ENCODE assay signal across 22 cellular contexts in the genomic region with DNA sequence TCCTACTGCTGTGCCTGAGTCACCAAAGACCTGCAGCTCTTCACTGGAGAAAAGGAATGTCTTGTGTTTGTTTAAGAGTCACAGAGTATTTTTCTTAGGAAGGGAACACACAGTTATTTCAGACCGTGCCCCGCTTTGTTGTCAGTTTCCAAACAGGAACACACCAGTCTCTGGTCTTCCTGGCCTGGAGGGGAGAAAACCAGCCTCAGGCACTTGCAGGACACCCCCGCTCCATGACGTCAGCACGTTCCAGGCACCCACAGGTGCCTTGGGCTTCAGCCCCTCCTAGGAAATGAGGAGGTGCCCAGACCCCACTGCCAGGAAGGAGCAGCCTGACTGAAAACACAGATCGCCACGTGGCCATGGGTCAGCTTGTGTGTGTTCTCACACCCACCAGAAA. TPM values are rescaled to one million over a fixed set of nuclear protein-coding genes. Genes with fewer than 3 reads are reported as not detected.
DNase-seq lines count a peak whose midpoint lies in the region; ATAC-seq and TF ChIP-seq lines count a peak whose summit lies in the region.
"Had no signal": no experiment of that assay in that cellular context is flagged by ENCODE, and none has a peak within 500 bp of the region (broad histone marks: within the 10 kb centered on the region; RNA-seq: fewer than 3 reads in every experiment).

No MANE protein-coding gene starts in this region.

- H3K9ac ChIP-seq in Loucy (ENCODE audit: low read depth, low read length, poor library complexity, severe bottlenecking) = peak overlapping the region; percentile 47

- TF ChIP-seq POLR2A in testis (IDR thresholded peaks at IDR 0.05) (no peak), gastrocnemius medialis (IDR thresholded peaks at IDR 0.05) (no peak)

- peaks cover 4% of the 10 kb centered on the region; the same call in 1 of the 2 replicates for H3F3A ChIP-seq in Loucy (ENCODE audit: low read depth)

- H3K27ac ChIP-seq in testis (peak overlapping the region; percentile 42 to 62), gastrocnemius medialis (no peak overlapping the region)
- H3K27ac ChIP-seq: ascending aorta, colonic mucosa, heart right ventricle, pancreas, tibial nerve had no signal

- no peaks in the 10 kb centered on the region for H3K9me2 ChIP-seq in Loucy (replicated peaks; ENCODE audit: low read depth, low read length)

- H4K20me1 ChIP-seq in Loucy (ENCODE audit: insufficient read depth, low read length, poor library complexity, severe bottlenecking) = peaks cover 27% of the 10 kb centered on the region

- in situ Hi-C loops in gastrocnemius medialis (cut with MboI; ENCODE audit: low sequenced_read_pairs in 4 of 4) = no loop called here

- H3K4me1 ChIP-seq in Loucy (ENCODE audit: insufficient read depth, low read length, poor library complexity, severe bottlenecking) = peaks cover 55% of the 10 kb centered on the region
- H3K4me1 ChIP-seq in testis = peaks cover 34% of the 10 kb centered on the region
- peaks cover 11 to 12% of the 10 kb centered on the region in 2 donors for H3K4me1 ChIP-seq in gastrocnemius medialis

- peak overlapping the region; percentile 48 for H3K4me2 ChIP-seq in Loucy (ENCODE audit: low read depth, low read length, poor library complexity, severe bottlenecking)

- intact Hi-C loops in testis (cut with DNase I; ENCODE audit: low total_unique reads) (no loop called here), gastrocnemius medialis (cut with DNase I; ENCODE audit: low total_unique reads) (no loop called here)

- H3K36me3 ChIP-seq in Loucy (ENCODE audit: insufficient read depth, low read length) = peaks cover 28% of the 10 kb centered on the region; the same call in 1 of the 2 replicates
- H3K36me3 ChIP-seq in testis (ENCODE audit: low read depth, missing control alignments) = no peaks in the 10 kb centered on the region
- H3K36me3 ChIP-seq in gastrocnemius medialis = peaks cover 0 to 27% of the 10 kb centered on the region in 2 donors
- H3K36me3 ChIP-seq: colonic mucosa had no signal

- H3K9me3 ChIP-seq in Loucy (ENCODE audit: insufficient read depth, low read depth, low read length) (no peaks in the 10 kb centered on the region), testis (no peaks in the 10 kb centered on the region), gastrocnemius medialis (no peaks in the 10 kb centered on the region)
- H3K9me3 ChIP-seq: ascending aorta, colonic mucosa, heart right ventricle, pancreas, tibial nerve had no signal

- H3K4me3 ChIP-seq in Loucy (ENCODE audit: low read length, poor library complexity, severe bottlenecking) (peak overlapping the region; percentile 26), testis (no peak overlapping the region), gastrocnemius medialis (no peak overlapping the region)
- H3K4me3 ChIP-seq: ascending aorta, colonic mucosa, heart right ventricle, lung, pancreas, tibial nerve had no signal

- TF ChIP-seq CTCF in Loucy (conservative IDR thresholded peaks at IDR 0.05; ENCODE audit: low read length) = no peak
- TF ChIP-seq CTCF in testis (IDR thresholded peaks at IDR 0.05) = no peak
- no peak for TF ChIP-seq CTCF in gastrocnemius medialis (IDR thresholded peaks at IDR 0.05 in 4 of 5, conservative IDR thresholded peaks at IDR 0.05 in 1 of 5)

- ATAC-seq in gastrocnemius medialis = no peak
- ATAC-seq: activated CD8-positive, alpha-beta T cell treated with anti-CD3 and anti-CD28 coated beads for 36 hours; activated T-cell treated with anti-CD3 and anti-CD28 coated beads, Interleukin-2, amount 50 U/mL, for 4 hours; HCT116; heart right ventricle; pancreas; stimulated activated naive B cell treated with anti-CD40 and anti-IgM and Interleukin-4, amounts not matched to agents 10 μg/mL and 1 μg/mL and 100 μg/mL, for 72 hours had no signal

- DNase-seq in brain pericyte (ENCODE audit: low read depth, low spot score) = peak; percentile 65
- DNase-seq in lung microvascular endothelial cell (ENCODE audit: low read depth in 2 of 2) = peak; percentile 15 to 40
- no peak for DNase-seq in testis
- DNase-seq in gastrocnemius medialis = no peak
- DNase-seq in mucosa of gallbladder (ENCODE audit: low spot score) = no peak
- DNase-seq in NCI-H2107 treated with DMSO at 0.1 percent for 48 hours (lab: John Stamatoyannopoulos, UW; ENCODE audit: unreplicated experiment) = no peak
- DNase-seq: activated CD4-positive, CD25-positive, alpha-beta regulatory T cell; activated CD8-positive, alpha-beta T cell treated with anti-CD3 and anti-CD28 coated beads for 36 hours; activated naive CD4-positive, alpha-beta T cell treated with anti-CD3 and anti-CD28 coated beads, Interleukin-2, amount 50 U/mL, for 16 hours; activated T-cell treated with anti-CD3 and anti-CD28 coated beads, Interleukin-2, amount 50 U/mL, for 4 hours; colonic mucosa; heart right ventricle; NCI-H2107; NCI-H510A; pancreas; stimulated activated naive B cell treated with anti-CD40 and anti-IgM and Interleukin-4, amounts not matched to agents 10 μg/mL and 1 μg/mL and 100 μg/mL, for 72 hours had no signal

- no peak overlapping the region for H2AFZ ChIP-seq in Loucy (ENCODE audit: low read length)

- WGBS in testis, 2 donors = 51 to 65% methylated on average over 7 of the region's 7 CpGs

- H3K79me2 ChIP-seq in Loucy (ENCODE audit: insufficient read depth, low read length) = peaks cover 52% of the 10 kb centered on the region

- H3K27me3 ChIP-seq in Loucy (ENCODE audit: insufficient read depth, low read length, poor library complexity, severe bottlenecking) (no peaks in the 10 kb centered on the region), testis (no peaks in the 10 kb centered on the region), gastrocnemius medialis (no peaks in the 10 kb centered on the region)
- H3K27me3 ChIP-seq: ascending aorta, colonic mucosa, heart right ventricle, pancreas, tibial nerve had no signal

RNA-seq across cellular contexts. Expression of gene DEAF1, which starts 5.4 kb away (rescaled TPM):
- 26.8 and 27.4 TPM in 2 replicates for total RNA-seq in lung microvascular endothelial cell
- 100 to 1,000 TPM in 1 of 2 donors, 10 to 100 TPM in 1; 82.5 to 116 TPM for total RNA-seq in testis
- 47.9 TPM for polyA plus RNA-seq in testis (ENCODE audit: insufficient read depth, low read depth, low replicate concordance)
- 10 to 100 TPM; 14.8 to 42.4 (median 25.2) TPM for total RNA-seq in gastrocnemius medialis
- 45.0 TPM for total RNA-seq in mucosa of gallbladder

RNA-seq across cellular contexts. Expression of gene TMEM80, which starts 6.0 kb away (rescaled TPM):
- 4.8 and 8.5 TPM in 2 replicates for total RNA-seq in lung microvascular endothelial cell
- 10 to 100 TPM; 72.8 to 74.5 TPM for total RNA-seq in testis
- 38.9 TPM for polyA plus RNA-seq in testis (ENCODE audit: insufficient read depth, low read depth, low replicate concordance)
- total RNA-seq in gastrocnemius medialis = 10 to 100 TPM in 3 of 4 donors, 1 to 10 TPM in 1; 3.2 to 22.3 (median 14.3) TPM
- total RNA-seq in mucosa of gallbladder = 52.0 TPM

RNA-seq across cellular contexts. Expression of gene EPS8L2, which starts 16.4 kb away (rescaled TPM):
- total RNA-seq in lung microvascular endothelial cell (0.99 and 2.6 TPM in 2 replicates), testis (10 to 100 TPM; 27.3 to 29.1 TPM), gastrocnemius medialis (1 to 10 TPM in 3 of 4 donors, under 1 TPM in 1; 0.42 to 3.3 (median 1.8) TPM), mucosa of gallbladder (228 TPM)
- 14.3 TPM for polyA plus RNA-seq in testis (ENCODE audit: insufficient read depth, low read depth, low replicate concordance)

RNA-seq across cellular contexts. Expression of gene DRD4, which starts 52.6 kb away (rescaled TPM):
- not detected in 2 replicates for total RNA-seq in lung microvascular endothelial cell
- total RNA-seq in testis = 1 to 10 TPM; 2.0 to 3.3 TPM
- polyA plus RNA-seq in testis (ENCODE audit: insufficient read depth, low read depth, low replicate concordance) = 1.5 TPM
- not detected for total RNA-seq in gastrocnemius medialis
- 2.6 TPM for total RNA-seq in mucosa of gallbladder
- total RNA-seq: ascending aorta, SK-MEL-5 had no signal

RNA-seq across cellular contexts. Expression of gene TALDO1, which starts 57.6 kb away (rescaled TPM):
- total RNA-seq in lung microvascular endothelial cell (86.7 and 121 TPM in 2 replicates), testis (10 to 100 TPM; 84.8 to 88.1 TPM), gastrocnemius medialis (100 to 1,000 TPM in 3 of 4 donors, 10 to 100 TPM in 1; 98.6 to 167 (median 153) TPM), mucosa of gallbladder (176 TPM)
- polyA plus RNA-seq in testis (ENCODE audit: insufficient read depth, low read depth, low replicate concordance) = 86.6 TPM

Comparison
In these comparisons a context has a peak if more than half of its experiments do, and no peak if none do; other contexts are left out.
1. DNase-seq: peak in brain pericyte (single experiment) and lung microvascular endothelial cell (2 of 2); none in testis (single experiment), gastrocnemius medialis (0 of 2), mucosa of gallbladder (single experiment) and NCI-H2107 treated with DMSO at 0.1 percent for 48 hours (single experiment).
2. H3K27ac ChIP-seq: peak in testis (2 of 2); none in gastrocnemius medialis (0 of 4).